In the genomic region with DNA sequence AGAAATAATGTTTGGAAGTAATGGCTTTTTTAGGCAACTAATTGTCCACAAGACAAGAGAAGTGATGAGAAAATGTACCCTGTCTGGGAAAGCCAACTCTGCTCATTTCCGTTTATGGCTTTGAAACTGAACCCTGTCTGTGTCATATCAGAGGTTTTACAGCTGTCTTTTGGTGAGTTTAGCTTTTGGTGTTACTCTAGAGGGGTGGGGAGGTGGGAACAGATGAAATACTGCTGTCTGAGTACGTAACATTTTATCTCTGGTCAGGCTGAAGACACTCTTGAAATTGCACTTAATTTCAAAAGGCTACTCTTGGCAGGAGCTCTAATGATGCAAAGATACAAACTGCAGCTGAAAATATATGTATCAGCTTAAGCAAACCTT, we compare ENCODE assay signal across 8 cellular contexts.
DNase-seq lines count a peak whose midpoint lies in the region; ATAC-seq, FAIRE-seq and TF ChIP-seq lines count a peak whose summit lies in the region.
"Not testable (repeated sequence)": the region's sequence is repeated elsewhere in the genome, so short reads cannot be mapped to it uniquely, and the experiment has no call there.

No MANE protein-coding gene starts in this region.

- H3K4me1 ChIP-seq in gastroesophageal sphincter = not testable (repeated sequence)

- peaks cover 26% of the 10 kb centered on the region for H3K4me1 Mint-ChIP-seq in activated CD4-positive, alpha-beta memory T cell treated with anti-CD3 and anti-CD28 coated beads for 36 hours (ENCODE audit: low read depth)
- H3K4me1 Mint-ChIP-seq in naive thymus-derived CD8-positive, alpha-beta T cell = peaks cover 18 to 35% (median 23%) of the 10 kb centered on the region in 4 donors

- peak overlapping the region in 2 of 4 donors; percentile 46 to 65 for H3K27ac ChIP-seq in gastroesophageal sphincter

- CTCF ChIA-PET in activated CD4-positive, alpha-beta memory T cell treated with anti-CD3 and anti-CD28 coated beads for 36 hours (lab: Charles Lee) = not testable (repeated sequence)

- H3K4me3 ChIP-seq in gastroesophageal sphincter = not testable (repeated sequence)

- not testable (repeated sequence) for H3K36me3 ChIP-seq in gastroesophageal sphincter

- H3K9me3 ChIP-seq in gastroesophageal sphincter = not testable (repeated sequence)

- POLR2A ChIA-PET in activated CD4-positive, alpha-beta memory T cell treated with anti-CD3 and anti-CD28 coated beads for 36 hours (lab: Charles Lee) = not testable (repeated sequence)
- POLR2A ChIA-PET in naive thymus-derived CD8-positive, alpha-beta T cell (lab: Charles Lee) = interaction anchor here (0.6 kb wide), 1 partner anchor 32 kb away, joined by 6 read pairs; no protein-coding TSS in a partner anchor

- not testable (repeated sequence) for H3K27me3 Mint-ChIP-seq in activated CD4-positive, alpha-beta memory T cell treated with anti-CD3 and anti-CD28 coated beads for 36 hours; naive thymus-derived CD8-positive, alpha-beta T cell

- not testable (repeated sequence) for DNase-seq in GM12892 (ENCODE audit: insufficient read length); activated CD4-positive, alpha-beta memory T cell treated with anti-CD3 and anti-CD28 coated beads for 36 hours; naive thymus-derived CD8-positive, alpha-beta T cell

- not testable (repeated sequence) for TF ChIP-seq EP300 in gastroesophageal sphincter (IDR thresholded peaks at IDR 0.05)

- not testable (repeated sequence) for TF ChIP-seq POLR2A in GM12892 (IDR thresholded peaks at IDR 0.05; ENCODE audit: low read depth, low read length); gastroesophageal sphincter (IDR thresholded peaks at IDR 0.05)

- intact Hi-C loops in activated CD4-positive, alpha-beta memory T cell treated with anti-CD3 and anti-CD28 coated beads for 36 hours (cut with micrococcal nuclease) = not testable (repeated sequence)

- WGBS in gastroesophageal sphincter (ENCODE audit: low coverage in 1 of 2), 2 donors = 14% methylated on average over 1 of the region's 2 CpGs; no CpG with 5 or more reads in 1 of the 2 donors

- peak; percentile 83 for FAIRE-seq in GM12892 (lab: Jason Lieb, UNC)

- TF ChIP-seq CTCF in gastroesophageal sphincter (IDR thresholded peaks at IDR 0.05) = not testable (repeated sequence)

- not testable (repeated sequence) for H3K9me3 Mint-ChIP-seq in activated CD4-positive, alpha-beta memory T cell treated with anti-CD3 and anti-CD28 coated beads for 36 hours; naive thymus-derived CD8-positive, alpha-beta T cell

- not testable (repeated sequence) for H3K4me3 Mint-ChIP-seq in activated CD4-positive, alpha-beta memory T cell treated with anti-CD3 and anti-CD28 coated beads for 36 hours; naive thymus-derived CD8-positive, alpha-beta T cell

- H3K36me3 Mint-ChIP-seq in activated CD4-positive, alpha-beta memory T cell treated with anti-CD3 and anti-CD28 coated beads for 36 hours = not testable (repeated sequence)
- peaks cover 0 to 19% (median 0%) of the 10 kb centered on the region in 3 donors for H3K36me3 Mint-ChIP-seq in naive thymus-derived CD8-positive, alpha-beta T cell

- ATAC-seq in GM19025 (IDR thresholded peaks at IDR 0.05; ENCODE audit: low read depth, unreplicated experiment) = peak; percentile 92
- peak; percentile 83 for ATAC-seq in GM21619 (IDR thresholded peaks at IDR 0.05; ENCODE audit: unreplicated experiment)
- peak; percentile 57 for ATAC-seq in HG02943 (IDR thresholded peaks at IDR 0.05; ENCODE audit: low read depth, unreplicated experiment)
- peak; percentile 84 for ATAC-seq in HG03439 (IDR thresholded peaks at IDR 0.05; ENCODE audit: unreplicated experiment)
- peak; percentile 83 for ATAC-seq in gastroesophageal sphincter
- ATAC-seq in naive thymus-derived CD8-positive, alpha-beta T cell = not testable (repeated sequence)

- peak overlapping the region; percentile 42 for H3K27ac Mint-ChIP-seq in activated CD4-positive, alpha-beta memory T cell treated with anti-CD3 and anti-CD28 coated beads for 36 hours
- H3K27ac Mint-ChIP-seq in naive thymus-derived CD8-positive, alpha-beta T cell = peak overlapping the region in 6 of 10 donors; percentile 43 to 85 (median 62)

- not testable (repeated sequence) for H3K27me3 ChIP-seq in gastroesophageal sphincter
